Comparison of ENCODE assay signal across 2 cellular contexts in genomic region chr1:9186976-9187375, GRCh38.
TF ChIP-seq lines count a peak whose summit lies in the region.

No MANE protein-coding gene starts in this region.

TF ChIP-seq in HepG2, 621 proteins besides CTCF, POLR2A, EP300 and RAD21:
- no peak for TF ChIP-seq MAZ (IDR thresholded peaks at IDR 0.05; ENCODE audit: borderline replicate concordance, low read depth, low read length)
- TF ChIP-seq MAZ (CRISPR knock-in tag; IDR thresholded peaks at IDR 0.05; ENCODE audit: low read depth): no peak
- no peak for TF ChIP-seq ZNF567 (CRISPR knock-in tag; IDR thresholded peaks at IDR 0.05; ENCODE audit: borderline replicate concordance)
- peak; percentile 81 to 85 for TF ChIP-seq MAFK (conservative IDR thresholded peaks at IDR 0.05 in 1 of 2, IDR thresholded peaks at IDR 0.05 in 1 of 2; ENCODE audit: low read length in 2 of 2)
- peak; percentile 80 for TF ChIP-seq MAFF (IDR thresholded peaks at IDR 0.05; ENCODE audit: low read depth, low read length)

TF ChIP-seq in IMR-90, 13 proteins besides CTCF, POLR2A, EP300 and RAD21:
- TF ChIP-seq MAFK (IDR thresholded peaks at IDR 0.05; ENCODE audit: low read depth, low read length): peak; percentile 89
- TF ChIP-seq CEBPB (IDR thresholded peaks at IDR 0.05; ENCODE audit: low read depth, low read length): no peak
